Comparison of ENCODE assay signal across 18 cellular contexts in genomic region chr6:114000066-114000465, GRCh38. TPM values are rescaled to one million over a fixed set of nuclear protein-coding genes. Genes with fewer than 3 reads are reported as not detected.
DNase-seq lines count a peak whose midpoint lies in the region; ATAC-seq and TF ChIP-seq lines count a peak whose summit lies in the region.
"Had no signal": no experiment of that assay in that cellular context is flagged by ENCODE, and none has a peak within 500 bp of the region (broad histone marks: within the 10 kb centered on the region; RNA-seq: fewer than 3 reads in every experiment).

No MANE protein-coding gene starts in this region.

- TF ChIP-seq POLR2A in esophagus muscularis mucosa (IDR thresholded peaks at IDR 0.05; ENCODE audit: low read depth), result no peak

- no peak for TF ChIP-seq EP300 in esophagus muscularis mucosa (IDR thresholded peaks at IDR 0.05)

- H3K27me3 Mint-ChIP-seq in stimulated activated naive B cell treated with anti-CD40 and anti-IgM and Interleukin-4, amounts not matched to agents 10 μg/mL and 1 μg/mL and 100 μg/mL, for 72 hours, result peaks cover 5 to 20% of the 10 kb centered on the region in 2 donors

- TF ChIP-seq CTCF in AG10803 (conservative IDR thresholded peaks at IDR 0.05; ENCODE audit: low read length) (no peak), astrocyte of the spinal cord (IDR thresholded peaks at IDR 0.05; ENCODE audit: low read depth, low read length) (no peak), esophagus muscularis mucosa (IDR thresholded peaks at IDR 0.05) (no peak)

- H3K9me3 ChIP-seq in esophagus muscularis mucosa, result no peaks in the 10 kb centered on the region
- H3K9me3 ChIP-seq: thyroid gland had no signal

- no peaks in the 10 kb centered on the region for H3K4me1 Mint-ChIP-seq in stimulated activated naive B cell treated with anti-CD40 and anti-IgM and Interleukin-4, amounts not matched to agents 10 μg/mL and 1 μg/mL and 100 μg/mL, for 72 hours
- H3K4me1 Mint-ChIP-seq: natural killer cell had no signal

- in situ Hi-C loops in astrocyte of the spinal cord (cut with HindIII; ENCODE audit: low sequenced_read_pairs), result no loop called here

- H3K27me3 ChIP-seq in esophagus muscularis mucosa, result no peaks in the 10 kb centered on the region
- H3K27me3 ChIP-seq: thyroid gland had no signal

- intact Hi-C loops in esophagus muscularis mucosa (cut with DNase I), result no loop called here

- H3K4me3 Mint-ChIP-seq in stimulated activated naive B cell treated with anti-CD40 and anti-IgM and Interleukin-4, amounts not matched to agents 10 μg/mL and 1 μg/mL and 100 μg/mL, for 72 hours, result no peak overlapping the region
- H3K4me3 Mint-ChIP-seq: natural killer cell had no signal

- DNase-seq in AG10803 (ENCODE audit: low read depth), result peak; percentile 54
- peak; percentile 67 for DNase-seq in LHCN-M2 (ENCODE audit: low read depth)
- peak; percentile 58 for DNase-seq in astrocyte of the spinal cord (ENCODE audit: low read depth, low spot score)
- DNase-seq in hepatic stellate cell (ENCODE audit: low spot score), result peak; percentile 38
- DNase-seq in stimulated activated naive B cell treated with anti-CD40 and anti-IgM and Interleukin-4, amounts not matched to agents 10 μg/mL and 1 μg/mL and 100 μg/mL, for 72 hours, result no peak
- no peak for DNase-seq in NCI-H345 treated with DMSO at 0.1 percent for 48 hours (lab: John Stamatoyannopoulos, UW; ENCODE audit: unreplicated experiment)
- DNase-seq in esophagus muscularis mucosa (ENCODE audit: extremely low spot score), result no peak
- DNase-seq: activated CD4-positive, CD25-positive, alpha-beta regulatory T cell treated with anti-CD3 and anti-CD28 coated beads, Interleukin-2, amount 50 U/mL, for 72 hours; activated naive CD4-positive, alpha-beta T cell treated with Interleukin-2 at 50 U/mL for 16 hours; COR-L47; left ventricle myocardium superior; natural killer cell; stimulated activated CD8-positive, alpha-beta memory T cell treated with anti-CD3 and anti-CD28 coated beads, Interleukin-4, amount 100 ng/mL, for 48 hours; T-helper 1 cell; thyroid gland had no signal

- peaks cover 1 to 3% of the 10 kb centered on the region in 2 donors for H3K9me3 Mint-ChIP-seq in stimulated activated naive B cell treated with anti-CD40 and anti-IgM and Interleukin-4, amounts not matched to agents 10 μg/mL and 1 μg/mL and 100 μg/mL, for 72 hours
- H3K9me3 Mint-ChIP-seq: natural killer cell had no signal

- no peak overlapping the region for H3K4me3 ChIP-seq in AG10803 (ENCODE audit: low read length)
- H3K4me3 ChIP-seq in astrocyte of the spinal cord (ENCODE audit: low read depth, low read length), result no peak overlapping the region
- H3K4me3 ChIP-seq in esophagus muscularis mucosa, result no peak overlapping the region
- H3K4me3 ChIP-seq: thyroid gland had no signal

- H3K27ac ChIP-seq in esophagus muscularis mucosa (replicated peaks in 1 of 4), result no peak overlapping the region
- H3K27ac ChIP-seq: epithelial cell of prostate, RWPE1, thyroid gland had no signal

- WGBS in esophagus muscularis mucosa, result 72% methylated on average over 2 of the region's 2 CpGs

- ATAC-seq in stimulated activated naive B cell treated with anti-CD40 and anti-IgM and Interleukin-4, amounts not matched to agents 10 μg/mL and 1 μg/mL and 100 μg/mL, for 72 hours (replicated peaks), result no peak
- no peak for ATAC-seq in HG03280 (IDR thresholded peaks at IDR 0.05; ENCODE audit: unreplicated experiment)
- ATAC-seq: left ventricle myocardium superior, natural killer cell had no signal

- H3K4me1 ChIP-seq in esophagus muscularis mucosa, result peaks cover 19 to 25% (median 23%) of the 10 kb centered on the region in 4 donors

- no peaks in the 10 kb centered on the region for H3K36me3 ChIP-seq in esophagus muscularis mucosa
- H3K36me3 ChIP-seq: thyroid gland had no signal

- H3K27ac Mint-ChIP-seq in stimulated activated naive B cell treated with anti-CD40 and anti-IgM and Interleukin-4, amounts not matched to agents 10 μg/mL and 1 μg/mL and 100 μg/mL, for 72 hours, result no peak overlapping the region
- H3K27ac Mint-ChIP-seq: natural killer cell had no signal

- H3K36me3 Mint-ChIP-seq in stimulated activated naive B cell treated with anti-CD40 and anti-IgM and Interleukin-4, amounts not matched to agents 10 μg/mL and 1 μg/mL and 100 μg/mL, for 72 hours, result peaks cover 0 to 2% of the 10 kb centered on the region in 2 donors
- H3K36me3 Mint-ChIP-seq: natural killer cell had no signal

RNA-seq across cellular contexts. Expression of gene HDAC2, which starts 29.1 kb away (rescaled TPM):
- total RNA-seq in LHCN-M2 (2014; rRNA removed) (76.8 and 119 TPM in 2 replicates), esophagus muscularis mucosa (10 to 100 TPM; 39.5 to 52.0 (median 42.6) TPM)
- 131 TPM for polyA plus RNA-seq in LHCN-M2 (2012)

Comparison
In these comparisons a context has a peak if more than half of its experiments do, and no peak if none do; other contexts are left out.
1. DNase-seq: peak in AG10803 (single experiment), LHCN-M2 (single experiment), astrocyte of the spinal cord (single experiment) and hepatic stellate cell (single experiment); none in stimulated activated naive B cell treated with anti-CD40 and anti-IgM and Interleukin-4, amounts not matched to agents 10 μg/mL and 1 μg/mL and 100 μg/mL, for 72 hours (single experiment), NCI-H345 treated with DMSO at 0.1 percent for 48 hours (single experiment) and esophagus muscularis mucosa (single experiment).